Comparison of ENCODE assay signal across 20 cellular contexts in the genomic region with DNA sequence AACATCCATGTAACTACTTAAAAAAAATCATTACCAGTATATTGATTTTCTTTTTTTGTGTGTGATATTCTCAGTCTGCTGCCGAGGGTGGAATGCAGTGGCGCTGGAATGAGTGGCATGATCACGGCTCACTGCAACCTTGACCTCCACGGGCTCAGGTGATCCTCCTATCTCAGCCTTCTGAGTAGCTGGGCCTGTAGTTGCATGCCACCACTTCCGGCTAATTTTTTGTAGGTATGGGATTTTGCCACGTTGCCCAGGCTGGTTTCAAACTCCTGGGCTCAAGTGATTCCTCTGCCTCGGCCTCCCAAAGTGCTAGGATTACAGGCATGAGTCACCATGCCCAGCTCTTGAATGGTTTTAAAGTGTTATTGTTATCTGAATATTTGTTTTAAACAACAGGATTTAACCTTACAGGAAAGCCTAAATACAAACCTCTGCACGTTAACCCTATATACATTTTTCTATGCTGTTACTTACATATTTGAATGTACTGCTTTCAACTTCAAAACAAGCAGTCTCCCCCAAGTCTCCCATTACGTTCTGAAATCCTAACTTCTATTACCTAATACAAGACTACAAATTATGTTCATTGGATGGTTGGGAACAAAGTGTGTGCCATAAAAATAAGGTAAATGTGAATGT.
A peak's percentile ranks its signal among the peaks of the same experiment; 100 is the strongest.
DNase-seq lines count a peak whose midpoint lies in the region; ATAC-seq, FAIRE-seq and TF ChIP-seq lines count a peak whose summit lies in the region.
"Had no signal": no experiment of that assay in that cellular context is flagged by ENCODE, and none has a peak within 500 bp of the region (broad histone marks: within the 10 kb centered on the region; RNA-seq: fewer than 3 reads in every experiment).

No MANE protein-coding gene starts in this region.

- H3K27me3 ChIP-seq in HepG2 (ENCODE audit: control insufficient read depth in 1 of 2, insufficient read depth in 2 of 2, low read length in 2 of 2) (no peaks in the 10 kb centered on the region; a peak in 2 of 5 replicates), right lobe of liver (no peaks in the 10 kb centered on the region), K562 (ENCODE audit: control insufficient read depth in 2 of 2, insufficient read depth in 2 of 2, low read length in 2 of 2) (no peaks in the 10 kb centered on the region), neural progenitor cell (peaks cover 26% of the 10 kb centered on the region)

- peaks cover 4% of the 10 kb centered on the region for H3F3A ChIP-seq in neural progenitor cell (ENCODE audit: low read depth)

- no peaks in the 10 kb centered on the region for H3K9me1 ChIP-seq in K562 (ENCODE audit: control insufficient read depth, insufficient read depth, low read length)

- H3K4me3 ChIP-seq in HepG2 (replicated peaks in 1 of 3; ENCODE audit: insufficient read depth in 1 of 3, low read depth in 2 of 3, low read length in 3 of 3): peak overlapping the region in 2 of 3 experiments; percentile 21 to 32; a peak in 2 of 6 replicates
- H3K4me3 ChIP-seq in right lobe of liver: no peak overlapping the region
- H3K4me3 ChIP-seq in K562: no peak overlapping the region
- no peak overlapping the region for H3K4me3 ChIP-seq in neural progenitor cell
- H3K4me3 ChIP-seq: HAP-1 had no signal

- H3K36me3 Mint-ChIP-seq in neural progenitor cell: no peaks in the 10 kb centered on the region

- H3K4me1 Mint-ChIP-seq in neural progenitor cell: peaks cover 1% of the 10 kb centered on the region

- no peaks in the 10 kb centered on the region for H3K36me3 ChIP-seq in HepG2 (replicated peaks in 1 of 2; ENCODE audit: control insufficient read depth in 1 of 2, insufficient read depth in 2 of 2, low read length in 2 of 2)
- H3K36me3 ChIP-seq in right lobe of liver: no peaks in the 10 kb centered on the region
- no peaks in the 10 kb centered on the region for H3K36me3 ChIP-seq in K562 (ENCODE audit: control insufficient read depth, insufficient read depth, low read length)
- H3K36me3 ChIP-seq in neural progenitor cell: no peaks in the 10 kb centered on the region
- H3K36me3 ChIP-seq: HAP-1 had no signal

- TF ChIP-seq POLR2A in HepG2 (IDR thresholded peaks at IDR 0.05; ENCODE audit: insufficient read depth in 1 of 2, low read depth in 2 of 2, low read length in 2 of 2): no peak
- no peak for TF ChIP-seq POLR2A in right lobe of liver (IDR thresholded peaks at IDR 0.05)
- no peak for TF ChIP-seq POLR2A in K562 (conservative IDR thresholded peaks at IDR 0.05)

- H3K9me3 ChIP-seq in HepG2 (ENCODE audit: low read length) (no peaks in the 10 kb centered on the region), right lobe of liver (no peaks in the 10 kb centered on the region), K562 (replicated peaks; ENCODE audit: control insufficient read depth, insufficient read depth, low read depth, low read length) (0 out of 2 replicates have a peak, but pooled peaks cover 3% of the 10 kb centered on the region), neural progenitor cell (ENCODE audit: low read depth) (no peaks in the 10 kb centered on the region)
- H3K9me3 ChIP-seq: HAP-1 had no signal

- no peak for FAIRE-seq in HepG2 (lab: Jason Lieb, UNC)
- FAIRE-seq in K562 (lab: Jason Lieb, UNC): no peak

- H3K27me3 Mint-ChIP-seq in neural progenitor cell (ENCODE audit: insufficient read depth, low read depth): peaks cover 6% of the 10 kb centered on the region

- peaks cover 44% of the 10 kb centered on the region for H3K4me1 ChIP-seq in HepG2 (ENCODE audit: insufficient read depth, low read length)
- no peaks in the 10 kb centered on the region for H3K4me1 ChIP-seq in right lobe of liver
- peaks cover 5 to 6% of the 10 kb centered on the region in 2 experiments; a peak in 3 of 5 replicates for H3K4me1 ChIP-seq in K562 (replicated peaks in 1 of 2; ENCODE audit: control insufficient read depth in 2 of 2, insufficient read depth in 2 of 2, low read length in 2 of 2)
- no peaks in the 10 kb centered on the region for H3K4me1 ChIP-seq in neural progenitor cell

- DNase-seq in HepG2 (ENCODE audit: low spot score) (peak; percentile 71), right lobe of liver (no peak), K562 (ENCODE audit: extremely low read depth in 1 of 4, low spot score in 3 of 4) (no peak), neural progenitor cell (ENCODE audit: low spot score) (no peak), cerebellar nuclear complex (lab: John Stamatoyannopoulos, UW) (no peak)
- DNase-seq: AML-193, DND-41, MM.1S, NCI-H1092, NCI-H1436 treated with DMSO at 0.1 percent for 48 hours, NCI-H2029 treated with DMSO at 0.1 percent for 48 hours, NCI-H2171, NCI-H526, PC-3, RPMI8226, SHP77 treated with DMSO at 0.1 percent for 48 hours had no signal

- no peak overlapping the region for H3K4me3 Mint-ChIP-seq in neural progenitor cell

- H3K79me2 ChIP-seq in HepG2 (ENCODE audit: insufficient read depth, low read length): peaks cover 2% of the 10 kb centered on the region
- H3K79me2 ChIP-seq in K562 (ENCODE audit: control insufficient read depth, insufficient read depth, low read length): no peaks in the 10 kb centered on the region
- no peaks in the 10 kb centered on the region for H3K79me2 ChIP-seq in neural progenitor cell (ENCODE audit: low read depth)

- intact Hi-C loops in HepG2 (cut with micrococcal nuclease; ENCODE audit: unreplicated experiment): no loop called here
- intact Hi-C loops in right lobe of liver (cut with DNase I): no loop called here
- intact Hi-C loops in K562 (cut with micrococcal nuclease): no loop called here

- POLR2A ChIA-PET in HepG2 (lab: Yijun Ruan, JAX): interaction anchor here (1.1 kb wide), 1 partner anchor 77 kb away, joined by 4 read pairs; no protein-coding TSS in a partner anchor
- POLR2A ChIA-PET in K562 (lab: Yijun Ruan, JAX): no interaction called here

- TF ChIP-seq EP300 in HepG2 (IDR thresholded peaks at IDR 0.05; ENCODE audit: low read depth in 2 of 2, low read length in 2 of 2): no peak
- no peak for TF ChIP-seq EP300 in HepG2 (CRISPR knock-in tag; IDR thresholded peaks at IDR 0.05; ENCODE audit: borderline replicate concordance)
- TF ChIP-seq EP300 in K562 (IDR thresholded peaks at IDR 0.05; ENCODE audit: low read length): no peak

- CTCF ChIA-PET in HepG2 (lab: Yijun Ruan, JAX; ENCODE audit: low intra/inter-chr PET ratio, low total read pairs): no interaction called here
- CTCF ChIA-PET in K562 (lab: Yijun Ruan, JAX; ENCODE audit: low intra/inter-chr PET ratio): interaction anchor here (0.6 kb wide), 1 partner anchor 14 kb away, joined by 4 read pairs; no protein-coding TSS in a partner anchor

- H3K4me2 ChIP-seq in HepG2 (ENCODE audit: low read depth, low read length) (peak overlapping the region; percentile 66), K562 (ENCODE audit: insufficient read depth, low read length) (no peak overlapping the region), neural progenitor cell (no peak overlapping the region)

- no TSS peak for BruUV-seq in HepG2 (replicated peaks; lab: Mats Ljungman, UMichigan)
- no TSS peak for BruUV-seq in K562 (replicated peaks; lab: Mats Ljungman, UMichigan)

- no peak overlapping the region for H2AFZ ChIP-seq in HepG2 (ENCODE audit: low read length)
- H2AFZ ChIP-seq in K562 (ENCODE audit: low read depth, low read length): no peak overlapping the region
- H2AFZ ChIP-seq in neural progenitor cell (replicated peaks): no peak overlapping the region

- H4K20me1 ChIP-seq in HepG2 (ENCODE audit: insufficient read depth, low read length) (no peaks in the 10 kb centered on the region), K562 (replicated peaks; ENCODE audit: control insufficient read depth, insufficient read depth, low read length) (no peaks in the 10 kb centered on the region), neural progenitor cell (ENCODE audit: low read depth) (no peaks in the 10 kb centered on the region)

- WGBS in HepG2 (ENCODE audit: low lambda C conversion rate): 7% methylated on average over 9 of the region's 9 CpGs
- WGBS in right lobe of liver (ENCODE audit: insufficient coverage, low coverage, low lambda C conversion rate, missing lambda C conversion rate): 55% methylated on average over 8 of the region's 9 CpGs
- 36% methylated on average over 9 of the region's 9 CpGs for WGBS in K562 (ENCODE audit: insufficient coverage, low coverage, missing lambda C conversion rate)

- TF ChIP-seq RAD21 in HepG2 (CRISPR knock-in tag; IDR thresholded peaks at IDR 0.05): no peak
- no peak for TF ChIP-seq RAD21 in K562 (CRISPR knock-in tag; conservative IDR thresholded peaks at IDR 0.05 in 1 of 2, IDR thresholded peaks at IDR 0.05 in 1 of 2)

- H3K9ac ChIP-seq in HepG2 (ENCODE audit: insufficient read depth, low read depth, low read length): peak overlapping the region; percentile 16; the same call in 1 of the 2 replicates
- H3K9ac ChIP-seq in K562 (ENCODE audit: insufficient read depth in 1 of 2, low read depth in 2 of 2, low read length in 2 of 2): no peak overlapping the region
- no peak overlapping the region for H3K9ac ChIP-seq in neural progenitor cell

- in situ Hi-C loops in HepG2 (cut with HindIII; ENCODE audit: extremely low pct_ligation_motif_present, low pct_unique_long_range_greater_than_20kb) (no loop called here), K562 (cut with MboI) (no loop called here)

- TF ChIP-seq CTCF in HepG2 (CRISPR knock-in tag; IDR thresholded peaks at IDR 0.05) (no peak), right lobe of liver (IDR thresholded peaks at IDR 0.05) (no peak), K562 (IDR thresholded peaks at IDR 0.05 in 2 of 3, conservative IDR thresholded peaks at IDR 0.05 in 1 of 3; ENCODE audit: insufficient read depth in 2 of 3, low read depth in 1 of 3, low read length in 3 of 3) (no peak), neural progenitor cell (IDR thresholded peaks at IDR 0.05) (no peak)

- H3K27ac ChIP-seq in HepG2 (ENCODE audit: extremely low read length, insufficient read depth, low read length) (peak overlapping the region; percentile 4), right lobe of liver (no peak overlapping the region), K562 (ENCODE audit: extremely low read depth, low read depth, low read length) (no peak overlapping the region), neural progenitor cell (no peak overlapping the region)
- H3K27ac ChIP-seq: C4-2B had no signal

- peaks cover 7% of the 10 kb centered on the region for H3K9me3 Mint-ChIP-seq in neural progenitor cell

- ATAC-seq in HepG2 (peak; percentile 6; the same call in 1 of the 3 replicates), right lobe of liver (no peak), K562 (no peak), HG03108 (IDR thresholded peaks at IDR 0.05; ENCODE audit: unreplicated experiment) (no peak), HG02798 (IDR thresholded peaks at IDR 0.05; ENCODE audit: poor library complexity, unreplicated experiment) (no peak)
- ATAC-seq: PC-3 had no signal

- H3K27ac Mint-ChIP-seq in neural progenitor cell: peak overlapping the region; percentile 78

TF ChIP-seq in HepG2, 621 proteins besides CTCF, POLR2A, EP300 and RAD21 (continues in another document):
- TF ChIP-seq NR2C2 (CRISPR knock-in tag; IDR thresholded peaks at IDR 0.05; ENCODE audit: borderline replicate concordance) (0 out of 2 replicates have a peak, but pooled peaks have one; percentile 29), SALL1 (CRISPR knock-in tag; IDR thresholded peaks at IDR 0.05) (peak; percentile 90)

TF ChIP-seq in K562, 482 proteins besides CTCF, POLR2A, EP300 and RAD21 (continues in another document):
- TF ChIP-seq RHOXF2B (CRISPR knock-in tag; conservative IDR thresholded peaks at IDR 0.05): no peak

Comparison
In these comparisons a context has a peak if more than half of its experiments do, and no peak if none do; other contexts are left out.
1. H3K4me3 ChIP-seq: peak in HepG2 (2 of 3); none in right lobe of liver (0 of 3), K562 (single experiment) and neural progenitor cell (single experiment).